Comparison of ENCODE assay signal across 13 cellular contexts in the genomic region with DNA sequence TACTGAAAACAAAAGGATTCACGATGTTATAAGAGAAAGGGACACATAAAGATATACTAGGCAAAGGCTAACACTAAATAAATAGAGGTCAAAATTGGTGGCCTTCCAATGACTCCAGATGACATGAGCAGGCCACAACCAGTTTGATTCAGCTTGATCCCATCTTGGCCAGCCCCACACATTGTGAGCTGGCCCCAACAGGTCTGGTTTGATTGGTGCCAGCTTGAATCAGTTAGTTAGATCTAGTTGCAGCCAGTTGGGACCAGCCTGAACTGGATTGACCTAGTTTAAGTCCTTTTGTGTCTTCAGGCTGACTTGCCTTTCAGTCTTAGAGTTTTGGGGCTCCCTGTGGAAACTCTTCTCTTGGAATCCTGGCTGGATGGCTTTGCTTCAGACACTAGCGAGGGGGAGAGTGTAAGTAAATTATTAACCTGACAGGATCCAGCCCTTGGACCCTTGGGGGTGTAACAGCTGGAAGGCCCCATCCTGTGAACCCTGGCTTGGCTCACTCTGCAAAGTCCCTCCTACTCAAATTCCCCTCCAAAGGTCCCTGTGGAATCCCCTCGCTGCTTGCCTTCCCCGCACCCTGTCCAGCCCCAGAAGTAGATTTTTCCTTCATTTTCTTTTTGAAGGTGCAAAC. TPM values are rescaled to one million over a fixed set of nuclear protein-coding genes. Genes with fewer than 3 reads are reported as not detected.
"Had no signal": no experiment of that assay in that cellular context is flagged by ENCODE, and none has a peak within 500 bp of the region (broad histone marks: within the 10 kb centered on the region; RNA-seq: fewer than 3 reads in every experiment).

No MANE protein-coding gene starts in this region.

- H3K4me1 Mint-ChIP-seq: activated naive CD8-positive, alpha-beta T cell treated with anti-CD3 and anti-CD28 coated beads, Interleukin-2, amount 50 U/mL, for 24 hours had no signal

- H3K4me3 Mint-ChIP-seq: activated CD8-positive, alpha-beta T cell treated with anti-CD3 and anti-CD28 coated beads, Interleukin-2, amount 10 ng/mL, durations not matched to agents 7 days and 5 days; activated naive CD8-positive, alpha-beta T cell treated with anti-CD3 and anti-CD28 coated beads, Interleukin-2, amount 50 U/mL, for 24 hours; activated T-helper 1 cell treated with anti-CD3 and anti-CD28 coated beads, Interleukin-12 subunit alpha, Interleukin-12 subunit beta, Interleukin-2, Interleukin-4 antibody, amounts not matched to agents 30 ng/mL and 10 ng/mL and 1 ng/mL, durations not matched to agents 14 hours and 24 hours and 36 hours had no signal

- DNase-seq: activated CD4-positive, alpha-beta T cell treated with anti-CD3 and anti-CD28 coated beads for 4 hours; activated CD8-positive, alpha-beta memory T cell treated with anti-CD3 and anti-CD28 coated beads, Interleukin-2, amount 50 U/mL, for 48 hours; activated CD8-positive, alpha-beta T cell treated with anti-CD3 and anti-CD28 coated beads, Interleukin-2, amount 10 ng/mL, durations not matched to agents 7 days and 5 days; activated naive CD4-positive, alpha-beta T cell; activated naive CD8-positive, alpha-beta T cell treated with anti-CD3 and anti-CD28 coated beads, Interleukin-2, amount 50 U/mL, for 24 hours; foreskin melanocyte; head of caudate nucleus; kidney; left ventricle myocardium superior; thyroid gland had no signal

- H3K4me1 ChIP-seq: ascending aorta, thyroid gland had no signal

- H3K27me3 Mint-ChIP-seq: activated naive CD8-positive, alpha-beta T cell treated with anti-CD3 and anti-CD28 coated beads, Interleukin-2, amount 50 U/mL, for 24 hours had no signal

- H3K9me3 Mint-ChIP-seq: activated naive CD8-positive, alpha-beta T cell treated with anti-CD3 and anti-CD28 coated beads, Interleukin-2, amount 50 U/mL, for 24 hours; activated T-helper 1 cell treated with anti-CD3 and anti-CD28 coated beads, Interleukin-12 subunit alpha, Interleukin-12 subunit beta, Interleukin-2, Interleukin-4 antibody, amounts not matched to agents 30 ng/mL and 10 ng/mL and 1 ng/mL, durations not matched to agents 14 hours and 24 hours and 36 hours had no signal

- ATAC-seq: activated CD8-positive, alpha-beta T cell treated with anti-CD3 and anti-CD28 coated beads, Interleukin-2, amount 10 ng/mL, durations not matched to agents 7 days and 5 days; activated naive CD8-positive, alpha-beta T cell treated with anti-CD3 and anti-CD28 coated beads, Interleukin-2, amount 50 U/mL, for 24 hours; left ventricle myocardium superior had no signal

- H3K27ac ChIP-seq: ascending aorta, thyroid gland had no signal

- H3K27me3 ChIP-seq: ascending aorta, thyroid gland had no signal

- H3K36me3 ChIP-seq: ascending aorta, thyroid gland had no signal

- H3K27ac Mint-ChIP-seq: activated CD8-positive, alpha-beta T cell treated with anti-CD3 and anti-CD28 coated beads, Interleukin-2, amount 10 ng/mL, durations not matched to agents 7 days and 5 days; activated naive CD8-positive, alpha-beta T cell treated with anti-CD3 and anti-CD28 coated beads, Interleukin-2, amount 50 U/mL, for 24 hours; activated T-helper 1 cell treated with anti-CD3 and anti-CD28 coated beads, Interleukin-12 subunit alpha, Interleukin-12 subunit beta, Interleukin-2, Interleukin-4 antibody, amounts not matched to agents 30 ng/mL and 10 ng/mL and 1 ng/mL, durations not matched to agents 14 hours and 24 hours and 36 hours had no signal

- H3K9me3 ChIP-seq: ascending aorta, thyroid gland had no signal

- H3K4me3 ChIP-seq: ascending aorta, thyroid gland had no signal

RNA-seq across cellular contexts. Expression of a gene that starts 36.2 kb away (rescaled TPM):
- total RNA-seq: activated CD8-positive, alpha-beta T cell treated with anti-CD3 and anti-CD28 coated beads, Interleukin-2, amount 10 ng/mL, durations not matched to agents 7 days and 5 days; ascending aorta; cardiac septum; kidney; left ventricle myocardium superior; thyroid gland had no signal
